In the genomic region with DNA sequence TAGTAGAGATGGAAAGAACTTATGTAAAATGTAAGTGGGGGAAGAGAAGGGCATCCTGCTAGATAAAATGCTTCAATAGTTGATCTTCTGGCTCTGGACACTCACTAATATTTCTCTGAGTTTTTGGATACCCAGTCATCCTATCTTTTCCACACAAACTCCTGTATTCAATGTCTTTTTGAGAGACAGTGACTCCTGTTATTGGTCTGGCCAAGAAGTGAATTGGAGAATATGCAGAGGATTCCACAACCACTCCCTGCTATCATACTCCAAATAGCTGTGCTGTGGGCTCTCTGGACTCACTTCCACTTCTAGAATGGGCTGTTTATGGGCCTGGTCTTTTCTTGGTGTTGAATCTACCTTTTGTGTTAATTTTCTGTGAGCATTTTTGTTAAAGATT, we compare ENCODE assay signal across 25 cellular contexts.
"Had no signal": no experiment of that assay in that cellular context is flagged by ENCODE, and none has a peak within 500 bp of the region (broad histone marks: within the 10 kb centered on the region; RNA-seq: fewer than 3 reads in every experiment).

No MANE protein-coding gene starts in this region.

- H3K27ac ChIP-seq: colonic mucosa, epithelial cell of prostate, gastrocnemius medialis, neutrophil, prostate gland, right atrium auricular region, suprapubic skin, transverse colon, upper lobe of right lung, uterus had no signal

- H3K36me3 ChIP-seq: colonic mucosa, gastrocnemius medialis, neutrophil, prostate gland, right atrium auricular region, suprapubic skin, transverse colon, upper lobe of right lung, uterus had no signal

- DNase-seq: colonic mucosa; effector CD8-positive, alpha-beta T cell; endodermal cell; gastrocnemius medialis; head of caudate nucleus; naive B cell; small intestine; stimulated activated CD4-positive, alpha-beta T cell treated with anti-CD3 and anti-CD28 coated beads, Interleukin-12 subunit alpha, Interleukin-12 subunit beta, amount 100 ng/mL, for 4 hours; stimulated activated CD4-positive, alpha-beta T cell treated with anti-CD3 and anti-CD28 coated beads, Interleukin-1b, Interleukin-23, amount 100 ng/mL, for 48 hours; stimulated activated CD4-positive, alpha-beta T cell treated with anti-CD3 and anti-CD28 coated beads, Interleukin-4, amount 100 ng/mL, for 1 hour; stimulated activated CD8-positive, alpha-beta memory T cell treated with anti-CD3 and anti-CD28 coated beads, Interleukin-4, amount 100 ng/mL, for 48 hours; stimulated activated naive CD4-positive, alpha-beta T cell; stimulated activated naive CD8-positive, alpha-beta T cell treated with anti-CD3 and anti-CD28 coated beads, Interleukin-15, amount 100 ng/mL, for 72 hours; transverse colon; upper lobe of right lung; uterus had no signal

- H3K9me3 ChIP-seq: colonic mucosa, gastrocnemius medialis, neutrophil, prostate gland, right atrium auricular region, suprapubic skin, transverse colon, upper lobe of right lung, uterus had no signal

- H3K27me3 ChIP-seq: colonic mucosa, gastrocnemius medialis, neutrophil, right atrium auricular region, suprapubic skin, transverse colon, upper lobe of right lung, uterus had no signal

- H3K4me3 ChIP-seq: colonic mucosa, gastrocnemius medialis, lung, prostate gland, right atrium auricular region, suprapubic skin, transverse colon, upper lobe of right lung, uterus had no signal

- ATAC-seq: esophagus mucosa; gastrocnemius medialis; left lobe of liver; natural killer cell treated with Interleukin-12 subunit alpha and Interleukin-12 subunit beta and Interleukin-15 and Interleukin-18, amount 100 ng/mL, for 72 hours; stimulated activated naive CD8-positive, alpha-beta T cell treated with anti-CD3 and anti-CD28 coated beads, Interleukin-15, amount 100 ng/mL, for 72 hours; upper lobe of right lung had no signal

- H3K4me1 ChIP-seq: colonic mucosa, gastrocnemius medialis, prostate gland, right atrium auricular region, suprapubic skin, transverse colon, upper lobe of right lung, uterus had no signal
